ENCODE assay signal across 19 cellular contexts in the genomic region with DNA sequence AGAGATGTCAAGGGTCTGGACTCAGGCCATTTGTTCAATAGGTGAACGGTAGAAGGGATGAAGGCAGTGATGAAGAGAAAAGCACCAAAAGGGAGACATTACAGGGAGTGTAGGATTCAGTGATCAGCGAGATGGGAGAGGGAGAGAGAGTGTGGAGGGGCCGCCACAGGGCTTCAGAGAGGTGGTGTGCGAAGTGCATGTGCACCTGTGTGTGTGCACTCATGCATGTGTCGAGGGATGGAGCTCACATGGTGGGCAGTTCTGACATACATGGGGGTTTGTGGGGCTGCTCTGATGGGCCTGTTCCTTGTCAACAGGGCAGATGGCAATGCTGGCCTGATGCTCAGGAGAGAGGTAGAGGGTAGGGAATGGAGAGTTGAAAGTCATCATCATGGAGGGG. TPM values are rescaled to one million over a fixed set of nuclear protein-coding genes. Genes with fewer than 3 reads are reported as not detected.
A peak's percentile ranks its signal among the peaks of the same experiment; 100 is the strongest.
DNase-seq lines count a peak whose midpoint lies in the region; ATAC-seq, FAIRE-seq and TF ChIP-seq lines count a peak whose summit lies in the region.
"Had no signal": no experiment of that assay in that cellular context is flagged by ENCODE, and none has a peak within 500 bp of the region (broad histone marks: within the 10 kb centered on the region; RNA-seq: fewer than 3 reads in every experiment).

No MANE protein-coding gene starts in this region.

- no peak for ATAC-seq in CD8-positive, alpha-beta T cell

- POLR2A ChIA-PET in CD8-positive, alpha-beta T cell (lab: Charles Lee), result no interaction called here

- CTCF ChIA-PET in CD8-positive, alpha-beta T cell (lab: Charles Lee), result interaction anchor here (1.1 to 6.5 kb wide), 8 partner anchors 13 to 207 kb away, joined by 3 to 168 read pairs (median 34); no protein-coding TSS in a partner anchor

- DNase-seq in activated naive CD4-positive, alpha-beta T cell (lab: John Stamatoyannopoulos, UW), result no peak
- no peak for DNase-seq in CD8-positive, alpha-beta T cell
- DNase-seq in endodermal cell (peak; percentile 26), posterior vena cava (ENCODE audit: low spot score) (peak; percentile 45), RKO (ENCODE audit: low spot score) (no peak), HTR-8/SVneo (ENCODE audit: insufficient read length, low spot score) (no peak)
- DNase-seq: Caco-2, MV-4-11, NCI-H1694 treated with DMSO at 0.1 percent for 48 hours, NCI-H2107, NCI-H510A, NCI-H748 treated with DMSO at 0.1 percent for 48 hours, OCI-M1, RPMI8226, SHP77 treated with DMSO at 0.1 percent for 48 hours had no signal

- H3K9me3 ChIP-seq in CD8-positive, alpha-beta T cell (ENCODE audit: low read length), result no peaks in the 10 kb centered on the region
- no peaks in the 10 kb centered on the region for H3K9me3 ChIP-seq in endodermal cell (ENCODE audit: control insufficient read depth, low read length)
- H3K9me3 ChIP-seq: Caco-2 had no signal

- WGBS in endodermal cell (ENCODE audit: insufficient coverage in 1 of 2, insufficient read length in 1 of 2), 2 experiments, result 86 to 93% methylated on average over 4 to 5 of the region's 5 CpGs

- peak overlapping the region; percentile 62 for H3K27ac Mint-ChIP-seq in activated naive CD4-positive, alpha-beta T cell treated with anti-CD3 and anti-CD28 coated beads, Interleukin-2, amount 50 U/mL, for 24 hours
- H3K27ac Mint-ChIP-seq in CD8-positive, alpha-beta T cell, result peak overlapping the region; percentile 58
- no peak overlapping the region for H3K27ac Mint-ChIP-seq in endodermal cell

- no peak overlapping the region for H3K4me3 ChIP-seq in CD8-positive, alpha-beta T cell (ENCODE audit: low read depth, low read length)
- H3K4me3 ChIP-seq in endodermal cell (ENCODE audit: low read length), result no peak overlapping the region

- no peaks in the 10 kb centered on the region for H3K36me3 Mint-ChIP-seq in activated naive CD4-positive, alpha-beta T cell treated with anti-CD3 and anti-CD28 coated beads, Interleukin-2, amount 50 U/mL, for 24 hours
- no peaks in the 10 kb centered on the region for H3K36me3 Mint-ChIP-seq in CD8-positive, alpha-beta T cell
- H3K36me3 Mint-ChIP-seq in endodermal cell (ENCODE audit: low read depth), result no peaks in the 10 kb centered on the region

- H3K4me1 Mint-ChIP-seq in activated naive CD4-positive, alpha-beta T cell treated with anti-CD3 and anti-CD28 coated beads, Interleukin-2, amount 50 U/mL, for 24 hours, result peaks cover 39% of the 10 kb centered on the region
- peaks cover 41% of the 10 kb centered on the region for H3K4me1 Mint-ChIP-seq in CD8-positive, alpha-beta T cell (ENCODE audit: low read depth)
- H3K4me1 Mint-ChIP-seq in endodermal cell, result peaks cover 7% of the 10 kb centered on the region

- H3K4me3 Mint-ChIP-seq in activated naive CD4-positive, alpha-beta T cell treated with anti-CD3 and anti-CD28 coated beads, Interleukin-2, amount 50 U/mL, for 24 hours, result no peak overlapping the region
- no peak overlapping the region for H3K4me3 Mint-ChIP-seq in CD8-positive, alpha-beta T cell
- H3K4me3 Mint-ChIP-seq in endodermal cell, result no peak overlapping the region

- no peaks in the 10 kb centered on the region for H3K36me3 ChIP-seq in CD8-positive, alpha-beta T cell (ENCODE audit: insufficient read depth, low read length)
- H3K36me3 ChIP-seq in endodermal cell (ENCODE audit: control insufficient read depth, insufficient read depth, low read length), result no peaks in the 10 kb centered on the region

- H3K27ac ChIP-seq in CD8-positive, alpha-beta T cell (ENCODE audit: low read depth, low read length), result no peak overlapping the region
- H3K27ac ChIP-seq in endodermal cell (ENCODE audit: low read depth, low read length), result no peak overlapping the region
- H3K27ac ChIP-seq: KMS-11 had no signal

- peaks cover 28% of the 10 kb centered on the region for H3K4me1 ChIP-seq in CD8-positive, alpha-beta T cell (ENCODE audit: insufficient read depth, low read length)
- no peaks in the 10 kb centered on the region for H3K4me1 ChIP-seq in endodermal cell (ENCODE audit: control insufficient read depth, insufficient read depth, low read length)
- H3K4me1 ChIP-seq: Caco-2 had no signal

- intact Hi-C loops in CD8-positive, alpha-beta T cell (cut with DNase I, micrococcal nuclease), result loop anchor here (5.0 to 10.0 kb wide), 5 partner anchors 205 to 715 kb away; no protein-coding TSS in a partner anchor
- intact Hi-C loops in posterior vena cava (cut with DNase I), result loop anchor here (5.0 to 10.0 kb wide), 3 partner anchors 60 to 167 kb away; no protein-coding TSS in a partner anchor

- FAIRE-seq in HTR-8/SVneo (lab: Jason Lieb, UNC), result no peak
- FAIRE-seq: G401.6, H1 had no signal

- H3K9ac ChIP-seq in endodermal cell (ENCODE audit: extremely low read depth, low read length, poor library complexity, severe bottlenecking), result no peak overlapping the region
- H3K9ac ChIP-seq: KMS-11 had no signal

- no peaks in the 10 kb centered on the region for H3K27me3 ChIP-seq in CD8-positive, alpha-beta T cell (ENCODE audit: insufficient read depth, low read length)
- peaks cover 85% of the 10 kb centered on the region for H3K27me3 ChIP-seq in endodermal cell (ENCODE audit: control insufficient read depth, insufficient read depth, low read length, poor library complexity, severe bottlenecking)

- H3K27me3 Mint-ChIP-seq in activated naive CD4-positive, alpha-beta T cell treated with anti-CD3 and anti-CD28 coated beads, Interleukin-2, amount 50 U/mL, for 24 hours, result no peaks in the 10 kb centered on the region
- H3K27me3 Mint-ChIP-seq in CD8-positive, alpha-beta T cell (ENCODE audit: low read depth), result no peaks in the 10 kb centered on the region
- H3K27me3 Mint-ChIP-seq in endodermal cell (ENCODE audit: insufficient read depth), result peaks cover 82% of the 10 kb centered on the region

- no peaks in the 10 kb centered on the region for H3K9me3 Mint-ChIP-seq in activated naive CD4-positive, alpha-beta T cell treated with anti-CD3 and anti-CD28 coated beads, Interleukin-2, amount 50 U/mL, for 24 hours
- no peaks in the 10 kb centered on the region for H3K9me3 Mint-ChIP-seq in CD8-positive, alpha-beta T cell
- H3K9me3 Mint-ChIP-seq in endodermal cell, result no peaks in the 10 kb centered on the region

- no peak for TF ChIP-seq CTCF in CD8-positive, alpha-beta T cell (IDR thresholded peaks at IDR 0.05)
- no peak for TF ChIP-seq CTCF in endodermal cell (conservative IDR thresholded peaks at IDR 0.05)

RNA-seq across cellular contexts. Expression of gene KCNA2, which starts 11.4 kb away (rescaled TPM):
- total RNA-seq in CD8-positive, alpha-beta T cell, result under 1 TPM; 0.39 to 0.46 TPM
- total RNA-seq in endodermal cell, result under 1 TPM; 0.11 to 0.57 TPM
- polyA plus RNA-seq in endodermal cell (2013, experiment 1 of 2), result 7.8 TPM
- polyA plus RNA-seq in endodermal cell (2013, experiment 2 of 2), result 7.9 TPM
- 1 to 10 TPM in 1 of 2 donors, under 1 TPM in 1; 1.00 to 2.7 TPM for total RNA-seq in posterior vena cava

RNA-seq across cellular contexts. Expression of gene KCNA3, which starts 57.2 kb away (rescaled TPM):
- total RNA-seq in CD8-positive, alpha-beta T cell, result 10 to 100 TPM; 83.6 to 85.1 TPM
- under 1 TPM; 0.20 to 0.27 TPM for total RNA-seq in endodermal cell
- polyA plus RNA-seq in endodermal cell (2013, experiment 1 of 2), result 1.2 TPM
- polyA plus RNA-seq in endodermal cell (2013, experiment 2 of 2), result 1.5 TPM
- total RNA-seq in posterior vena cava, result under 1 TPM; 0.60 to 0.71 TPM
- total RNA-seq: Caco-2 had no signal

Comparison
In these comparisons a context has a peak if more than half of its experiments do, and no peak if none do; other contexts are left out.
1. DNase-seq: peak in endodermal cell (single experiment) and posterior vena cava (single experiment); none in activated naive CD4-positive, alpha-beta T cell (0 of 4), CD8-positive, alpha-beta T cell (0 of 7), RKO (single experiment) and HTR-8/SVneo (single experiment).
2. RNA of gene KCNA3, which starts 57.2 kb away (total RNA-seq): 83.6 to 85.1 TPM in CD8-positive, alpha-beta T cell; 0.60 to 0.71 TPM in posterior vena cava and 0.20 to 0.27 TPM in endodermal cell; every median in the first group is over 10 times any median in the second.